12 cellular contexts compared by ENCODE assay signal in the genomic region with DNA sequence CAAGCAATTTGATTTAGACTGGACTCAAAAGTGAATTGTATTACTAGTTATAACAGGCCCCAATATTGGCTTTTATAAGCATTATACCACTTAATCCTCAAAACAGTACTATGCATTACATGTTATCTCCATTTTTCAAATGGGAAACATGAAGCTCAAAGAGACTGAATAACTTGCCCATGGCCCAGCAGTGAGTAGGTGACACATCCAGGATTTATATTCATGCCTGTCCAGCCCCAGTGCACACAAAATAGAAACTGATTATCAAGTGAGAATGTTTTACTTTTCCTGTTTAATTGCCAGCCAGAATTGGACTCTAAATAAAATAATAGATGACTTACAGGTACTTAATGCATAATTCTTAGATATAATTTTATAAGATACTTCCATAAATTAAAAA.
DNase-seq lines count a peak whose midpoint lies in the region; ATAC-seq and TF ChIP-seq lines count a peak whose summit lies in the region.
"Had no signal": no experiment of that assay in that cellular context is flagged by ENCODE, and none has a peak within 500 bp of the region (broad histone marks: within the 10 kb centered on the region; RNA-seq: fewer than 3 reads in every experiment).

No MANE protein-coding gene starts in this region.

- no peaks in the 10 kb centered on the region for H3K9me2 ChIP-seq in PC-9 (ENCODE audit: insufficient read depth)

- H3K27ac ChIP-seq in tibial nerve (peak overlapping the region; percentile 9 to 82 (median 66)), PC-9 (no peak overlapping the region)

- H3K36me3 Mint-ChIP-seq in activated T-cell treated with anti-CD3 and anti-CD28 coated beads, Interleukin-2, amount 50 U/mL, for 72 hours (ENCODE audit: insufficient read depth in 2 of 2), result peaks cover 0 to 12% of the 10 kb centered on the region in 2 donors
- H3K36me3 Mint-ChIP-seq in activated T-cell treated with anti-CD3 and anti-CD28 coated beads, Interleukin-2, amount 50 U/mL, for 4 hours (ENCODE audit: insufficient read depth), result peaks cover 9% of the 10 kb centered on the region
- H3K36me3 Mint-ChIP-seq in activated T-helper 2 cell treated with anti-CD3 and anti-CD28 coated beads, Interferon-gamma antibody, Interleukin-2, Interleukin-4, amounts not matched to agents 10 μg/mL and 5 μg/mL and 100 μg/mL, durations not matched to agents 14 hours and 24 hours and 36 hours (ENCODE audit: low read depth), result peaks cover 36% of the 10 kb centered on the region
- H3K36me3 Mint-ChIP-seq in immature natural killer cell, result peaks cover 4 to 30% (median 16%) of the 10 kb centered on the region in 3 donors

- CTCF ChIA-PET in PC-9 (lab: Charles Lee), result no interaction called here

- no peaks in the 10 kb centered on the region for H3K9me3 ChIP-seq in tibial nerve
- no peaks in the 10 kb centered on the region for H3K9me3 ChIP-seq in PC-9 (ENCODE audit: insufficient read depth, low read depth)

- DNase-seq in activated T-cell treated with anti-CD3 and anti-CD28 coated beads, Interleukin-2, amount 50 U/mL, for 72 hours, result no peak
- DNase-seq in activated T-cell treated with anti-CD3 and anti-CD28 coated beads, Interleukin-2, amount 50 U/mL, for 4 hours, result no peak
- DNase-seq in activated T-helper 2 cell treated with anti-CD3 and anti-CD28 coated beads, Interferon-gamma antibody, Interleukin-2, Interleukin-4, amounts not matched to agents 10 μg/mL and 5 μg/mL and 100 μg/mL, durations not matched to agents 14 hours and 24 hours and 36 hours (ENCODE audit: low spot score), result no peak
- no peak for DNase-seq in immature natural killer cell
- no peak for DNase-seq in tibial nerve (ENCODE audit: low spot score in 2 of 2)
- DNase-seq in NCI-H1105 (lab: John Stamatoyannopoulos, UW), result no peak
- DNase-seq in PC-9, result no peak
- DNase-seq: glutamatergic neuron, IMR-90, NCI-H1092, NCI-H2227 treated with DMSO at 0.1 percent for 48 hours had no signal

- no TSS peak for BruUV-seq in PC-9 (replicated peaks; lab: Mats Ljungman, UMichigan)

- 0 out of 2 replicates have a peak, but pooled peaks cover 4% of the 10 kb centered on the region for H3F3A ChIP-seq in PC-9 (ENCODE audit: insufficient read depth, low read depth)

- H4K20me1 ChIP-seq in PC-9 (ENCODE audit: insufficient read depth), result no peaks in the 10 kb centered on the region

- ATAC-seq in activated T-cell treated with anti-CD3 and anti-CD28 coated beads, Interleukin-2, amount 50 U/mL, for 72 hours (replicated peaks in 1 of 2), result no peak
- ATAC-seq in activated T-cell treated with anti-CD3 and anti-CD28 coated beads, Interleukin-2, amount 50 U/mL, for 4 hours, result no peak
- no peak for ATAC-seq in GM19455 (IDR thresholded peaks at IDR 0.05; ENCODE audit: unreplicated experiment)

- no peaks in the 10 kb centered on the region for H3K79me2 ChIP-seq in PC-9 (ENCODE audit: low read depth)

- H3K36me3 ChIP-seq in tibial nerve (peaks cover 0 to 20% (median 0%) of the 10 kb centered on the region in 3 donors), PC-9 (ENCODE audit: low read depth) (no peaks in the 10 kb centered on the region)

- no peak for TF ChIP-seq POLR2A in tibial nerve (IDR thresholded peaks at IDR 0.05)

- H3K27me3 ChIP-seq in tibial nerve (no peaks in the 10 kb centered on the region), PC-9 (ENCODE audit: insufficient read depth, low read depth) (no peaks in the 10 kb centered on the region)

- H3K4me3 ChIP-seq in tibial nerve, result no peak overlapping the region
- H3K4me3 ChIP-seq in PC-9, result no peak overlapping the region

- peaks cover 7% of the 10 kb centered on the region for H3K27me3 Mint-ChIP-seq in activated T-cell treated with anti-CD3 and anti-CD28 coated beads, Interleukin-2, amount 50 U/mL, for 72 hours (ENCODE audit: low read depth)
- H3K27me3 Mint-ChIP-seq in activated T-cell treated with anti-CD3 and anti-CD28 coated beads, Interleukin-2, amount 50 U/mL, for 4 hours (ENCODE audit: low read depth), result no peaks in the 10 kb centered on the region
- H3K27me3 Mint-ChIP-seq in activated T-helper 2 cell treated with anti-CD3 and anti-CD28 coated beads, Interferon-gamma antibody, Interleukin-2, Interleukin-4, amounts not matched to agents 10 μg/mL and 5 μg/mL and 100 μg/mL, durations not matched to agents 14 hours and 24 hours and 36 hours (ENCODE audit: low read depth), result no peaks in the 10 kb centered on the region
- peaks cover 0 to 6% (median 2%) of the 10 kb centered on the region in 3 donors for H3K27me3 Mint-ChIP-seq in immature natural killer cell (ENCODE audit: low read depth in 3 of 3)

- intact Hi-C loops in activated T-helper 2 cell treated with anti-CD3 and anti-CD28 coated beads, Interferon-gamma antibody, Interleukin-2, Interleukin-4, amounts not matched to agents 10 μg/mL and 5 μg/mL and 100 μg/mL, durations not matched to agents 14 hours and 24 hours and 36 hours (cut with micrococcal nuclease), result loop anchor here (5.0 to 10.0 kb wide), 4 partner anchors 41 to 746 kb away; a partner anchor contains a TSS
- intact Hi-C loops in PC-9 (cut with micrococcal nuclease; ENCODE audit: unreplicated experiment), result no loop called here

- H3K4me3 Mint-ChIP-seq in activated T-cell treated with anti-CD3 and anti-CD28 coated beads, Interleukin-2, amount 50 U/mL, for 72 hours, result peak overlapping the region; percentile 65 to 87
- no peak overlapping the region for H3K4me3 Mint-ChIP-seq in activated T-cell treated with anti-CD3 and anti-CD28 coated beads, Interleukin-2, amount 50 U/mL, for 4 hours
- H3K4me3 Mint-ChIP-seq in activated T-helper 2 cell treated with anti-CD3 and anti-CD28 coated beads, Interferon-gamma antibody, Interleukin-2, Interleukin-4, amounts not matched to agents 10 μg/mL and 5 μg/mL and 100 μg/mL, durations not matched to agents 14 hours and 24 hours and 36 hours (ENCODE audit: low read depth), result no peak overlapping the region
- peak overlapping the region in 1 of 5 donors; percentile 87 for H3K4me3 Mint-ChIP-seq in immature natural killer cell

- no peak overlapping the region for H2AFZ ChIP-seq in PC-9

- peaks cover 48% of the 10 kb centered on the region for H3K4me1 Mint-ChIP-seq in activated T-cell treated with anti-CD3 and anti-CD28 coated beads, Interleukin-2, amount 50 U/mL, for 72 hours (ENCODE audit: low read depth)
- H3K4me1 Mint-ChIP-seq in activated T-cell treated with anti-CD3 and anti-CD28 coated beads, Interleukin-2, amount 50 U/mL, for 4 hours (ENCODE audit: low read depth), result peaks cover 40% of the 10 kb centered on the region
- peaks cover 41% of the 10 kb centered on the region for H3K4me1 Mint-ChIP-seq in activated T-helper 2 cell treated with anti-CD3 and anti-CD28 coated beads, Interferon-gamma antibody, Interleukin-2, Interleukin-4, amounts not matched to agents 10 μg/mL and 5 μg/mL and 100 μg/mL, durations not matched to agents 14 hours and 24 hours and 36 hours (ENCODE audit: low read depth)
- peaks cover 18 to 19% of the 10 kb centered on the region in 2 donors for H3K4me1 Mint-ChIP-seq in immature natural killer cell

- H3K9me3 Mint-ChIP-seq in activated T-cell treated with anti-CD3 and anti-CD28 coated beads, Interleukin-2, amount 50 U/mL, for 72 hours, result no peaks in the 10 kb centered on the region
- H3K9me3 Mint-ChIP-seq in activated T-cell treated with anti-CD3 and anti-CD28 coated beads, Interleukin-2, amount 50 U/mL, for 4 hours, result no peaks in the 10 kb centered on the region
- H3K9me3 Mint-ChIP-seq in activated T-helper 2 cell treated with anti-CD3 and anti-CD28 coated beads, Interferon-gamma antibody, Interleukin-2, Interleukin-4, amounts not matched to agents 10 μg/mL and 5 μg/mL and 100 μg/mL, durations not matched to agents 14 hours and 24 hours and 36 hours, result no peaks in the 10 kb centered on the region
- H3K9me3 Mint-ChIP-seq in immature natural killer cell, result no peaks in the 10 kb centered on the region

- peak overlapping the region; percentile 90 for H3K27ac Mint-ChIP-seq in activated T-cell treated with anti-CD3 and anti-CD28 coated beads, Interleukin-2, amount 50 U/mL, for 72 hours
- peak overlapping the region; percentile 94 for H3K27ac Mint-ChIP-seq in activated T-helper 2 cell treated with anti-CD3 and anti-CD28 coated beads, Interferon-gamma antibody, Interleukin-2, Interleukin-4, amounts not matched to agents 10 μg/mL and 5 μg/mL and 100 μg/mL, durations not matched to agents 14 hours and 24 hours and 36 hours
- peak overlapping the region; percentile 61 to 98 (median 94) for H3K27ac Mint-ChIP-seq in immature natural killer cell

- TF ChIP-seq EP300 in tibial nerve (IDR thresholded peaks at IDR 0.05), result no peak

- H3K4me1 ChIP-seq in tibial nerve (peaks cover 0 to 53% (median 17%) of the 10 kb centered on the region in 4 donors), PC-9 (replicated peaks; ENCODE audit: insufficient read depth) (peaks cover 5% of the 10 kb centered on the region; the same call in 1 of the 2 replicates)

- TF ChIP-seq CTCF in tibial nerve (IDR thresholded peaks at IDR 0.05), result no peak
- TF ChIP-seq CTCF in PC-9 (conservative IDR thresholded peaks at IDR 0.05), result no peak

- POLR2A ChIA-PET in PC-9 (lab: Charles Lee; ENCODE audit: unreplicated experiment), result no interaction called here

- H3K4me2 ChIP-seq in PC-9, result no peak overlapping the region

Comparison
In these comparisons a context has a peak if more than half of its experiments do, and no peak if none do; other contexts are left out.
1. H3K4me3 Mint-ChIP-seq: peak in activated T-cell treated with anti-CD3 and anti-CD28 coated beads, Interleukin-2, amount 50 U/mL, for 72 hours (2 of 2); none in activated T-cell treated with anti-CD3 and anti-CD28 coated beads, Interleukin-2, amount 50 U/mL, for 4 hours (single experiment) and activated T-helper 2 cell treated with anti-CD3 and anti-CD28 coated beads, Interferon-gamma antibody, Interleukin-2, Interleukin-4, amounts not matched to agents 10 μg/mL and 5 μg/mL and 100 μg/mL, durations not matched to agents 14 hours and 24 hours and 36 hours (single experiment).
2. Peak in every context shown above with its lines, with median percentiles within 50 percentile points of each other: H3K27ac Mint-ChIP-seq.